Comparison of ENCODE assay signal across 20 cellular contexts in genomic region chr5:67416133-67416937, GRCh38.
DNase-seq lines count a peak whose midpoint lies in the region; ATAC-seq, FAIRE-seq and TF ChIP-seq lines count a peak whose summit lies in the region.
"Had no signal": no experiment of that assay in that cellular context is flagged by ENCODE, and none has a peak within 500 bp of the region (broad histone marks: within the 10 kb centered on the region; RNA-seq: fewer than 3 reads in every experiment).

No MANE protein-coding gene starts in this region.

- no peaks in the 10 kb centered on the region for H3K27me3 ChIP-seq in astrocyte (ENCODE audit: insufficient read depth, low read length)
- H3K27me3 ChIP-seq: esophagus squamous epithelium, MG63 had no signal

- H3K4me1 ChIP-seq in astrocyte (ENCODE audit: insufficient read depth, low read length) = no peaks in the 10 kb centered on the region
- H3K4me1 ChIP-seq: A549, esophagus squamous epithelium had no signal

- no peaks in the 10 kb centered on the region for H3K79me2 ChIP-seq in astrocyte (ENCODE audit: insufficient read depth, low read length)

- peak; percentile 54 for ATAC-seq in HG03108 (IDR thresholded peaks at IDR 0.05; ENCODE audit: unreplicated experiment)
- peak; percentile 48 for ATAC-seq in stimulated activated effector memory CD8-positive, alpha-beta T cell treated with anti-CD3 and anti-CD28 coated beads, Interleukin-12 subunit alpha, Interleukin-12 subunit beta, amount 100 ng/mL, for 72 hours
- no peak for ATAC-seq in GM18519 (IDR thresholded peaks at IDR 0.05; ENCODE audit: low FRiP score, unreplicated experiment)
- ATAC-seq: A549 had no signal

- no peak for TF ChIP-seq CTCF in astrocyte (IDR thresholded peaks at IDR 0.05; ENCODE audit: insufficient read depth, low read depth, low read length)

- no peak overlapping the region for H3K4me3 ChIP-seq in astrocyte (ENCODE audit: insufficient read depth, low read depth, low read length)
- H3K4me3 ChIP-seq: A549, esophagus squamous epithelium, MG63, PC-9 had no signal

- H3K4me1 Mint-ChIP-seq in activated CD4-positive, alpha-beta T cell treated with anti-CD3 and anti-CD28 coated beads, Interleukin-2, amount 10 ng/mL, durations not matched to agents 7 days and 5 days = peaks cover 12% of the 10 kb centered on the region
- H3K4me1 Mint-ChIP-seq in astrocyte (ENCODE audit: low read depth, unreplicated experiment) = peaks cover 22% of the 10 kb centered on the region
- peaks cover 10% of the 10 kb centered on the region for H3K4me1 Mint-ChIP-seq in stimulated activated effector memory CD8-positive, alpha-beta T cell treated with anti-CD3 and anti-CD28 coated beads, Interleukin-12 subunit alpha, Interleukin-12 subunit beta, amount 100 ng/mL, for 72 hours

- no peak overlapping the region for H3K27ac ChIP-seq in astrocyte (ENCODE audit: low read depth, low read length)
- H3K27ac ChIP-seq: A549, esophagus squamous epithelium, PC-9 had no signal

- H2AFZ ChIP-seq in astrocyte (ENCODE audit: low read depth, low read length) = no peak overlapping the region
- H2AFZ ChIP-seq: PC-9 had no signal

- POLR2A ChIA-PET in activated CD4-positive, alpha-beta T cell treated with anti-CD3 and anti-CD28 coated beads, Interleukin-2, amount 10 ng/mL, durations not matched to agents 7 days and 5 days (lab: Charles Lee) = no interaction called here

- H4K20me1 ChIP-seq in astrocyte (ENCODE audit: insufficient read depth, low read length) = no peaks in the 10 kb centered on the region

- H3K9me3 Mint-ChIP-seq in activated CD4-positive, alpha-beta T cell treated with anti-CD3 and anti-CD28 coated beads, Interleukin-2, amount 10 ng/mL, durations not matched to agents 7 days and 5 days = peaks cover 4% of the 10 kb centered on the region
- H3K9me3 Mint-ChIP-seq in astrocyte (ENCODE audit: unreplicated experiment) = no peaks in the 10 kb centered on the region
- peaks cover 3% of the 10 kb centered on the region for H3K9me3 Mint-ChIP-seq in stimulated activated effector memory CD8-positive, alpha-beta T cell treated with anti-CD3 and anti-CD28 coated beads, Interleukin-12 subunit alpha, Interleukin-12 subunit beta, amount 100 ng/mL, for 72 hours
- H3K9me3 Mint-ChIP-seq: activated naive CD4-positive, alpha-beta T cell treated with anti-CD3 and anti-CD28 coated beads, Interleukin-2, amount 50 U/mL, for 72 hours had no signal

- no peak overlapping the region for H3K4me3 Mint-ChIP-seq in activated CD4-positive, alpha-beta T cell treated with anti-CD3 and anti-CD28 coated beads, Interleukin-2, amount 10 ng/mL, durations not matched to agents 7 days and 5 days
- H3K4me3 Mint-ChIP-seq in astrocyte (ENCODE audit: unreplicated experiment) = no peak overlapping the region
- H3K4me3 Mint-ChIP-seq in stimulated activated effector memory CD8-positive, alpha-beta T cell treated with anti-CD3 and anti-CD28 coated beads, Interleukin-12 subunit alpha, Interleukin-12 subunit beta, amount 100 ng/mL, for 72 hours = no peak overlapping the region

- H3K9ac ChIP-seq in astrocyte (ENCODE audit: low read length) = no peak overlapping the region

- no peaks in the 10 kb centered on the region for H3K27me3 Mint-ChIP-seq in activated CD4-positive, alpha-beta T cell treated with anti-CD3 and anti-CD28 coated beads, Interleukin-2, amount 10 ng/mL, durations not matched to agents 7 days and 5 days
- no peaks in the 10 kb centered on the region for H3K27me3 Mint-ChIP-seq in astrocyte (ENCODE audit: low read depth, unreplicated experiment)

- no peaks in the 10 kb centered on the region for H3K36me3 Mint-ChIP-seq in activated CD4-positive, alpha-beta T cell treated with anti-CD3 and anti-CD28 coated beads, Interleukin-2, amount 10 ng/mL, durations not matched to agents 7 days and 5 days (ENCODE audit: low read depth)
- no peaks in the 10 kb centered on the region for H3K36me3 Mint-ChIP-seq in astrocyte (ENCODE audit: low read depth, unreplicated experiment)
- no peaks in the 10 kb centered on the region for H3K36me3 Mint-ChIP-seq in stimulated activated effector memory CD8-positive, alpha-beta T cell treated with anti-CD3 and anti-CD28 coated beads, Interleukin-12 subunit alpha, Interleukin-12 subunit beta, amount 100 ng/mL, for 72 hours

- FAIRE-seq in astrocyte (lab: Jason Lieb, UNC) (no peak), GM19239 (lab: Jason Lieb, UNC) (no peak)
- FAIRE-seq: A549, colon had no signal

- CTCF ChIA-PET in activated CD4-positive, alpha-beta T cell treated with anti-CD3 and anti-CD28 coated beads, Interleukin-2, amount 10 ng/mL, durations not matched to agents 7 days and 5 days (lab: Charles Lee) = no interaction called here

- no peaks in the 10 kb centered on the region for H3K36me3 ChIP-seq in astrocyte (ENCODE audit: insufficient read depth, low read length)
- H3K36me3 ChIP-seq: esophagus squamous epithelium, MG63 had no signal

- H3K4me2 ChIP-seq in astrocyte (ENCODE audit: low read length) = no peak overlapping the region
- H3K4me2 ChIP-seq: A549, PC-9 had no signal

- no peak overlapping the region for H3K27ac Mint-ChIP-seq in activated CD4-positive, alpha-beta T cell treated with anti-CD3 and anti-CD28 coated beads, Interleukin-2, amount 10 ng/mL, durations not matched to agents 7 days and 5 days
- peak overlapping the region; percentile 16 for H3K27ac Mint-ChIP-seq in astrocyte (ENCODE audit: unreplicated experiment)
- H3K27ac Mint-ChIP-seq in stimulated activated effector memory CD8-positive, alpha-beta T cell treated with anti-CD3 and anti-CD28 coated beads, Interleukin-12 subunit alpha, Interleukin-12 subunit beta, amount 100 ng/mL, for 72 hours = peak overlapping the region; percentile 36

- DNase-seq in activated CD4-positive, alpha-beta T cell treated with anti-CD3 and anti-CD28 coated beads, Interleukin-2, amount 10 ng/mL, durations not matched to agents 7 days and 5 days = peak; percentile 8
- no peak for DNase-seq in activated CD4-positive, alpha-beta T cell treated with anti-CD3 and anti-CD28 coated beads, Interleukin-2, amount 50 U/mL, for 48 hours
- no peak for DNase-seq in astrocyte (ENCODE audit: low read depth)
- no peak for DNase-seq in stimulated activated effector memory CD8-positive, alpha-beta T cell treated with anti-CD3 and anti-CD28 coated beads, Interleukin-12 subunit alpha, Interleukin-12 subunit beta, amount 100 ng/mL, for 72 hours (ENCODE audit: low spot score in 2 of 2)
- DNase-seq in DMS114 treated with DMSO at 0.1 percent for 48 hours (lab: John Stamatoyannopoulos, UW; ENCODE audit: unreplicated experiment) = no peak
- no peak for DNase-seq in GM19239 (ENCODE audit: insufficient read length, low spot score)
- DNase-seq: Calu3, esophagus squamous epithelium, hypothalamus, mammary epithelial cell, MG63, NCI-H2171, occipital lobe, PC-9, trophoblast cell had no signal

- no peaks in the 10 kb centered on the region for H3K9me3 ChIP-seq in astrocyte (ENCODE audit: insufficient read depth, low read depth, low read length)
- H3K9me3 ChIP-seq: A549, esophagus squamous epithelium, MG63 had no signal
